In the genomic region with DNA sequence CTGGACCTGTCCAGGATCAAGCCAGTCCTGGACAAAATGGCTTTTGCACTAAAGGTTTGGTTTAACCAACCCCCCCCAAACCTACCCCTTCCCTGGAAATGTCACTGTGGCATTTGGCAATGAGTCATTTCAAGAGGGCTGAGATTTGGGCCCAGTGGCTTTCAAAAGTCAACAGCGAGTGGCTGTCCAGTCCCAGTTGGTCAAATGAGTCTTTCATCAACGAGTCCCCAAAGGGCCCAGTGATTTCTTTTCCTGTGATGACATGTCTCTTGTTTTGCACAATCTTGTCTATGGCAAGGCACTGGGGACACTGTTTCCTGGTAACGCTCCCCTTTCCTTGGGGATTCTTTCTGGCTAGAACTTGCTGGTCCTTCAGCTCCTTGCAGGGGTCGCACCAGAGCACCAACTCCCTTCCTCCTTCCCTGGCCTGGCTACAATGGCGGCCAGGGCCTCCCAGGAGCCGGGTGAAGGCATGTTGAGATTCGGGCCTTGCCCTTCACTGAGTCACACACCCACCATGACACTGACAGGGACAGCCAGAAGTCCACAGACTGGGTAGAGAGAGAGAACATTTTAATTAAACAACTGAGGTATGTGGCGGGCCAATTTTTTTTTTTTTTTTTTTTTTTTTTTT, we compare ENCODE assay signal across 29 cellular contexts.
A peak's percentile ranks its signal among the peaks of the same experiment; 100 is the strongest.
DNase-seq lines count a peak whose midpoint lies in the region; ATAC-seq and TF ChIP-seq lines count a peak whose summit lies in the region.
"Had no signal": no experiment of that assay in that cellular context is flagged by ENCODE, and none has a peak within 500 bp of the region (broad histone marks: within the 10 kb centered on the region; RNA-seq: fewer than 3 reads in every experiment).

No MANE protein-coding gene starts in this region.

- H3K27ac ChIP-seq in spleen = no peak overlapping the region
- H3K27ac ChIP-seq: C4-2B, KMS-11, neural progenitor cell, suprapubic skin had no signal

- 79 to 93% (median 89%) methylated on average over 7 to 8 of the region's 8 CpGs for WGBS in spleen, 5 donors

- TF ChIP-seq POLR2A in spleen (IDR thresholded peaks at IDR 0.05) = no peak

- H3K27ac Mint-ChIP-seq in HFFc6 (peak overlapping the region; percentile 49; the same call in 1 of the 2 replicates), WTC11 (peak overlapping the region; percentile 79; the same call in 1 of the 2 replicates), glutamatergic neuron (ENCODE audit: unreplicated experiment) (peak overlapping the region; percentile 48)
- H3K27ac Mint-ChIP-seq: activated CD8-positive, alpha-beta T cell treated with anti-CD3 and anti-CD28 coated beads, Interleukin-2, amount 10 ng/mL, durations not matched to agents 7 days and 5 days; activated naive CD4-positive, alpha-beta T cell treated with anti-CD3 and anti-CD28 coated beads, Interleukin-2, amount 50 U/mL, for 24 hours; activated T-helper 2 cell treated with anti-CD3 and anti-CD28 coated beads, Interferon-gamma antibody, Interleukin-2, Interleukin-4, amounts not matched to agents 10 μg/mL and 5 μg/mL and 100 μg/mL, durations not matched to agents 14 hours and 24 hours and 36 hours; GM23338; neural progenitor cell; T-helper 2 cell treated with Interferon-gamma antibody and Interleukin-4, amounts not matched to agents 5 μg/mL and 100 μg/mL, for 36 hours had no signal

- H3K36me3 Mint-ChIP-seq in HFFc6 (ENCODE audit: low read depth) (peaks cover 28% of the 10 kb centered on the region), WTC11 (no peaks in the 10 kb centered on the region), glutamatergic neuron (ENCODE audit: unreplicated experiment) (no peaks in the 10 kb centered on the region)
- H3K36me3 Mint-ChIP-seq: activated naive CD4-positive, alpha-beta T cell treated with anti-CD3 and anti-CD28 coated beads, Interleukin-2, amount 50 U/mL, for 24 hours had no signal

- ATAC-seq in WTC11 = no peak
- ATAC-seq in HG03025 (IDR thresholded peaks at IDR 0.05; ENCODE audit: low FRiP score, unreplicated experiment) = no peak
- ATAC-seq in HG02852 (IDR thresholded peaks at IDR 0.05; ENCODE audit: unreplicated experiment) = no peak
- no peak for ATAC-seq in HG03354 (IDR thresholded peaks at IDR 0.05; ENCODE audit: poor library complexity, severe bottlenecking, unreplicated experiment)
- ATAC-seq: activated CD8-positive, alpha-beta T cell treated with anti-CD3 and anti-CD28 coated beads, Interleukin-2, amount 10 ng/mL, durations not matched to agents 7 days and 5 days; GM23338; left lobe of liver had no signal

- H3K4me1 ChIP-seq in spleen = peaks cover 0 to 27% (median 7%) of the 10 kb centered on the region in 6 donors
- H3K4me1 ChIP-seq: suprapubic skin had no signal

- H3K4me1 Mint-ChIP-seq in HFFc6 (ENCODE audit: low read depth) (peaks cover 20% of the 10 kb centered on the region), WTC11 (peaks cover 26% of the 10 kb centered on the region), glutamatergic neuron (ENCODE audit: low read depth, unreplicated experiment) (peaks cover 28% of the 10 kb centered on the region)

- H3K4me3 Mint-ChIP-seq in HFFc6 (no peak overlapping the region; the same call in 1 of the 2 replicates), WTC11 (no peak overlapping the region), glutamatergic neuron (ENCODE audit: unreplicated experiment) (no peak overlapping the region)
- H3K4me3 Mint-ChIP-seq: activated CD8-positive, alpha-beta T cell treated with anti-CD3 and anti-CD28 coated beads, Interleukin-2, amount 10 ng/mL, durations not matched to agents 7 days and 5 days; activated naive CD4-positive, alpha-beta T cell treated with anti-CD3 and anti-CD28 coated beads, Interleukin-2, amount 50 U/mL, for 24 hours; GM23338; neural progenitor cell; T-helper 2 cell treated with Interferon-gamma antibody and Interleukin-4, amounts not matched to agents 5 μg/mL and 100 μg/mL, for 36 hours had no signal

- H3K4me3 ChIP-seq in spleen = no peak overlapping the region
- H3K4me3 ChIP-seq: GM23338, neural progenitor cell, sigmoid colon, suprapubic skin had no signal

- CTCF ChIA-PET in WTC11 (lab: Charles Lee) = interaction anchor here (0.7 to 1.0 kb wide), 2 partner anchors 10 to 568 kb away, joined by 3 to 4 read pairs; no protein-coding TSS in a partner anchor

- intact Hi-C loops in spleen (cut with DNase I; ENCODE audit: low total_unique reads) = no loop called here

- H3K9me3 ChIP-seq in spleen = peaks cover 0 to 11% (median 9%) of the 10 kb centered on the region in 8 donors
- H3K9me3 ChIP-seq: sigmoid colon, suprapubic skin had no signal

- no peaks in the 10 kb centered on the region for H3K27me3 ChIP-seq in spleen (replicated peaks in 1 of 7)
- H3K27me3 ChIP-seq: neural progenitor cell, sigmoid colon, suprapubic skin had no signal

- DNase-seq in HFFc6 (no peak), WTC11 (ENCODE audit: low spot score) (no peak), glutamatergic neuron (peak; percentile 1), spleen (peak; percentile 49), NK-92 (lab: John Stamatoyannopoulos, UW; ENCODE audit: unreplicated experiment) (no peak)
- DNase-seq: activated CD8-positive, alpha-beta T cell treated with anti-CD3 and anti-CD28 coated beads, Interleukin-2, amount 10 ng/mL, durations not matched to agents 7 days and 5 days; Calu3; cortex of kidney; DMS79 treated with DMSO at 0.1 percent for 48 hours; erythroblast; GF-D8; NCI-H1417 treated with DMSO at 0.1 percent for 48 hours; NCI-H2081; NCI-H2227 treated with DMSO at 0.1 percent for 48 hours; SHP77 treated with DMSO at 0.1 percent for 48 hours; sigmoid colon; stimulated activated CD4-positive, alpha-beta T cell treated with anti-CD3 and anti-CD28 coated beads, Interleukin-4, amount 100 ng/mL, for 4 hours had no signal

- POLR2A ChIA-PET in WTC11 (lab: Charles Lee) = no interaction called here

- no peaks in the 10 kb centered on the region; the same call in 1 of the 2 replicates for H3K27me3 Mint-ChIP-seq in HFFc6 (ENCODE audit: insufficient read depth)
- no peaks in the 10 kb centered on the region for H3K27me3 Mint-ChIP-seq in WTC11 (ENCODE audit: low read depth)
- H3K27me3 Mint-ChIP-seq in glutamatergic neuron (ENCODE audit: unreplicated experiment) = peaks cover 26% of the 10 kb centered on the region
- H3K27me3 Mint-ChIP-seq: activated naive CD4-positive, alpha-beta T cell treated with anti-CD3 and anti-CD28 coated beads, Interleukin-2, amount 50 U/mL, for 24 hours had no signal

- TF ChIP-seq CTCF in HFFc6 (IDR thresholded peaks at IDR 0.05) (no peak), WTC11 (IDR thresholded peaks at IDR 0.05) (no peak), glutamatergic neuron (IDR thresholded peaks at IDR 0.05; ENCODE audit: partially characterized antibody, unreplicated experiment) (no peak), spleen (IDR thresholded peaks at IDR 0.05 in 8 of 11, conservative IDR thresholded peaks at IDR 0.05 in 3 of 11) (no peak)

- H3K9me3 Mint-ChIP-seq in HFFc6 (peaks cover 6% of the 10 kb centered on the region; the same call in 1 of the 2 replicates), WTC11 (no peaks in the 10 kb centered on the region), glutamatergic neuron (ENCODE audit: unreplicated experiment) (peaks cover 25% of the 10 kb centered on the region)
- H3K9me3 Mint-ChIP-seq: activated naive CD4-positive, alpha-beta T cell treated with anti-CD3 and anti-CD28 coated beads, Interleukin-2, amount 50 U/mL, for 24 hours; activated T-helper 2 cell treated with anti-CD3 and anti-CD28 coated beads, Interferon-gamma antibody, Interleukin-2, Interleukin-4, amounts not matched to agents 10 μg/mL and 5 μg/mL and 100 μg/mL, durations not matched to agents 14 hours and 24 hours and 36 hours; GM23338; neural progenitor cell; T-helper 2 cell treated with Interferon-gamma antibody and Interleukin-4, amounts not matched to agents 5 μg/mL and 100 μg/mL, for 36 hours had no signal

- H3K36me3 ChIP-seq in spleen = peaks cover 0 to 10% (median 0%) of the 10 kb centered on the region in 6 donors
- H3K36me3 ChIP-seq: neural progenitor cell, suprapubic skin had no signal

TF ChIP-seq in WTC11, 78 proteins besides CTCF, POLR2A, EP300 and RAD21 (continues in another document):
- no peak for TF ChIP-seq SMAD3 (CRISPR knock-in tag; IDR thresholded peaks at IDR 0.05; ENCODE audit: borderline replicate concordance)
- TF ChIP-seq GABPB1 (CRISPR knock-in tag; IDR thresholded peaks at IDR 0.05) = no peak
- TF ChIP-seq, protein P1, sequence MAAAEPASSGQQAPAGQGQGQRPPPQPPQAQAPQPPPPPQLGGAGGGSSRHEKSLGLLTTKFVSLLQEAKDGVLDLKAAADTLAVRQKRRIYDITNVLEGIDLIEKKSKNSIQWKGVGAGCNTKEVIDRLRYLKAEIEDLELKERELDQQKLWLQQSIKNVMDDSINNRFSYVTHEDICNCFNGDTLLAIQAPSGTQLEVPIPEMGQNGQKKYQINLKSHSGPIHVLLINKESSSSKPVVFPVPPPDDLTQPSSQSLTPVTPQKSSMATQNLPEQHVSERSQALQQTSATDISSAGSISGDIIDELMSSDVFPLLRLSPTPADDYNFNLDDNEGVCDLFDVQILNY (CRISPR knock-in tag; IDR thresholded peaks at IDR 0.05) = no peak
- no peak for TF ChIP-seq TCF7 (CRISPR knock-in tag; IDR thresholded peaks at IDR 0.05; ENCODE audit: low read depth)
- no peak for TF ChIP-seq PRRX2 (CRISPR knock-in tag; IDR thresholded peaks at IDR 0.05)
- TF ChIP-seq, protein P2, sequence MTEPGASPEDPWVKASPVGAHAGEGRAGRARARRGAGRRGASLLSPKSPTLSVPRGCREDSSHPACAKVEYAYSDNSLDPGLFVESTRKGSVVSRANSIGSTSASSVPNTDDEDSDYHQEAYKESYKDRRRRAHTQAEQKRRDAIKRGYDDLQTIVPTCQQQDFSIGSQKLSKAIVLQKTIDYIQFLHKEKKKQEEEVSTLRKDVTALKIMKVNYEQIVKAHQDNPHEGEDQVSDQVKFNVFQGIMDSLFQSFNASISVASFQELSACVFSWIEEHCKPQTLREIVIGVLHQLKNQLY (CRISPR knock-in tag; IDR thresholded peaks at IDR 0.05) = no peak
- no peak for TF ChIP-seq FOXJ3 (CRISPR knock-in tag; IDR thresholded peaks at IDR 0.05; ENCODE audit: borderline replicate concordance)
- no peak for TF ChIP-seq ZNF671 (CRISPR knock-in tag; IDR thresholded peaks at IDR 0.05)
- TF ChIP-seq FOXP1 (CRISPR knock-in tag; IDR thresholded peaks at IDR 0.05; ENCODE audit: borderline replicate concordance) = no peak

Comparison
In these comparisons a context has a peak if more than half of its experiments do, and no peak if none do; other contexts are left out.
1. DNase-seq: peak in glutamatergic neuron (single experiment) and spleen (single experiment); none in HFFc6 (single experiment), WTC11 (single experiment) and NK-92 (single experiment).
2. Peak in every context shown above with its lines, with median percentiles within 50 percentile points of each other: H3K27ac Mint-ChIP-seq.